ENCODE assay signal across 8 cellular contexts in the genomic region with DNA sequence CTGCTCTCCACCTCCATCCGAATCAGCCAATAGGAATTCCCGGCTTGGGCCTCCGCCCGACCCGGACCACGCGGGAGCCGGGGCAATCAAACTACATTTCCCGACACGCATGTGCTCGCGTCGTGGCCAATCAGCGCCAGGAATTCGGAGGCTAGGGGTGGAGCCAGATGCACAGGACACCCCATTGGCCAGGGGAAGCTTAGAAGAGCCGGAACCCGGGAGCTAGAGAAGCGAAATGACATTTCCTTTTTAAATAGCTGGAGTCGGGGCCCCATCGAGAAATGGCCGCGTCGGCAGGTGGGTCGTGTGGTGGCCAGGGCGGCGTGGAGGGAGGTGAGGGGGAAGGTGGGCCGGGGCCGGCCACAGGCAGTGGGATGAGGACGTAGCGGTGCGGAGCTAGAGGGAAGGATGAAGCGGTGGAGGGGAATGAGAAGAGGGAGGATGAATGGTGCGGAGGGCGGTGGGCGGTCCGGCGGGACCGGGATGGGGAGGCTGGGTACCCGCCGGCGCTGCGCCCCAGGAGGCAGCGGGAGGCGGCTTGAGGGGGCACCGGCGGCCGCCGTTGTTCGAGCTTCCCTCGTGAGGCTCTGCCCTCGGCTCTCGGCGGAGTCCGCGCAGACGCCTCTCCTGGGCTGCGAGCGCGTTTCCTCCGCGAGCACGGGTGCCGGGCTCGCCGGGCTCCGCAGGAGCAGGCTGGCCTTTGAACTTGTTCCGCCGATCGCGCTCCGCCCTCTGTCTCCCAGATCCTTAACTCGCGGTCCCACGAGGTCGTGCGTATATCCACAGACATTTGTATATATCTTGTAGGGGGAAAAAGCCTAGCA. TPM values are rescaled to one million over a fixed set of nuclear protein-coding genes. Genes with fewer than 3 reads are reported as not detected.
DNase-seq lines count a peak whose midpoint lies in the region; TF ChIP-seq lines count a peak whose summit lies in the region.

A gene with protein sequence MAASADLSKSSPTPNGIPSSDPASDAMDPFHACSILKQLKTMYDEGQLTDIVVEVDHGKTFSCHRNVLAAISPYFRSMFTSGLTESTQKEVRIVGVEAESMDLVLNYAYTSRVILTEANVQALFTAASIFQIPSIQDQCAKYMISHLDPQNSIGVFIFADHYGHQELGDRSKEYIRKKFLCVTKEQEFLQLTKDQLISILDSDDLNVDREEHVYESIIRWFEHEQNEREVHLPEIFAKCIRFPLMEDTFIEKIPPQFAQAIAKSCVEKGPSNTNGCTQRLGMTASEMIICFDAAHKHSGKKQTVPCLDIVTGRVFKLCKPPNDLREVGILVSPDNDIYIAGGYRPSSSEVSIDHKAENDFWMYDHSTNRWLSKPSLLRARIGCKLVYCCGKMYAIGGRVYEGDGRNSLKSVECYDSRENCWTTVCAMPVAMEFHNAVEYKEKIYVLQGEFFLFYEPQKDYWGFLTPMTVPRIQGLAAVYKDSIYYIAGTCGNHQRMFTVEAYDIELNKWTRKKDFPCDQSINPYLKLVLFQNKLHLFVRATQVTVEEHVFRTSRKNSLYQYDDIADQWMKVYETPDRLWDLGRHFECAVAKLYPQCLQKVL (plus strand): TSS at position 233 of the 824 bp plus-strand sequence. CDS start 49 bp downstream, at position 282.

- H3K4me1 Mint-ChIP-seq in neural progenitor cell: peaks cover 14% of the 10 kb centered on the region

- no peak for TF ChIP-seq CTCF in HFF-Myc (IDR thresholded peaks at IDR 0.05; ENCODE audit: low read depth, low read length, missing control alignments)
- TF ChIP-seq CTCF in neural progenitor cell (IDR thresholded peaks at IDR 0.05): no peak

- H3K4me3 Mint-ChIP-seq in neural progenitor cell: peak within 1 kb of the TSS; percentile 90

- DNase-seq in GM04503 (ENCODE audit: low read depth) (peak; percentile 92), HFF-Myc (ENCODE audit: extremely low read depth, low read depth) (peak; percentile 97), NAMALWA (ENCODE audit: low spot score) (peak; percentile 97), SK-N-DZ (ENCODE audit: low spot score) (peak; percentile 98), foreskin melanocyte (peak; percentile 98), neural progenitor cell (ENCODE audit: low spot score) (peak; percentile 99)
- DNase-seq in activated naive CD4-positive, alpha-beta T cell treated with Interleukin-2 at 50 U/mL for 16 hours: peak; percentile 98

- H3K36me3 Mint-ChIP-seq in neural progenitor cell: no peaks in the 10 kb centered on the region

- H3K27me3 ChIP-seq in neural progenitor cell: peaks cover 13% of the 10 kb centered on the region
- no peaks in the 10 kb centered on the region for H3K27me3 ChIP-seq in stomach smooth muscle (ENCODE audit: control insufficient read depth in 1 of 2, insufficient read depth in 2 of 2, low read length in 2 of 2)

- H3K79me2 ChIP-seq in neural progenitor cell (ENCODE audit: low read depth): no peaks in the 10 kb centered on the region

- H3K9me3 Mint-ChIP-seq in neural progenitor cell: no peaks in the 10 kb centered on the region

- no peaks in the 10 kb centered on the region for H3K36me3 ChIP-seq in neural progenitor cell
- peaks cover 0 to 2% of the 10 kb centered on the region in 2 donors for H3K36me3 ChIP-seq in stomach smooth muscle (ENCODE audit: control insufficient read depth in 2 of 2, insufficient read depth in 2 of 2, low read length in 2 of 2)

- H3K4me3 ChIP-seq in HFF-Myc (replicated peaks; ENCODE audit: low read depth, low read length) (peak within 1 kb of the TSS; percentile 76), neural progenitor cell (peak within 1 kb of the TSS; percentile 66), stomach smooth muscle (ENCODE audit: low read length in 2 of 2) (peak within 1 kb of the TSS; percentile 81 to 84)

- H3K4me1 ChIP-seq in neural progenitor cell (no peaks in the 10 kb centered on the region), stomach smooth muscle (ENCODE audit: control insufficient read depth, insufficient read depth, low read length) (peaks cover 12% of the 10 kb centered on the region)

- H3K27me3 Mint-ChIP-seq in neural progenitor cell (ENCODE audit: insufficient read depth, low read depth): peaks cover 4% of the 10 kb centered on the region

- H4K20me1 ChIP-seq in neural progenitor cell (ENCODE audit: low read depth): no peaks in the 10 kb centered on the region

- H3F3A ChIP-seq in neural progenitor cell (ENCODE audit: low read depth): no peaks in the 10 kb centered on the region

- H3K9me3 ChIP-seq in neural progenitor cell (ENCODE audit: low read depth): no peaks in the 10 kb centered on the region
- H3K9me3 ChIP-seq in stomach smooth muscle (ENCODE audit: control insufficient read depth in 2 of 2, low read length in 2 of 2): no peaks in the 10 kb centered on the region

- peak within 1 kb of the TSS; percentile 86 for H3K4me2 ChIP-seq in neural progenitor cell

- H3K27ac ChIP-seq in neural progenitor cell: no peak within 1 kb of the TSS
- H3K27ac ChIP-seq in stomach smooth muscle (ENCODE audit: low read length): peak within 1 kb of the TSS; percentile 25

- H2AFZ ChIP-seq in neural progenitor cell (replicated peaks): peak within 1 kb of the TSS; percentile 67

- no peak within 1 kb of the TSS for H3K27ac Mint-ChIP-seq in neural progenitor cell

- H3K9ac ChIP-seq in neural progenitor cell (no peak within 1 kb of the TSS), stomach smooth muscle (ENCODE audit: low read length in 2 of 2) (peak within 1 kb of the TSS; percentile 62 to 66)

RNA-seq across cellular contexts. Expression of the gene that starts here (rescaled TPM):
- polyA plus RNA-seq in SK-N-DZ (2014; cell fraction: cytosol; rRNA removed): 3.3 and 10.4 TPM in 2 replicates
- 2.0 and 4.6 TPM in 2 replicates for polyA plus RNA-seq in SK-N-DZ (2014; cell fraction: nucleus; rRNA removed)
- 5.6 and 8.3 TPM in 2 replicates for total RNA-seq in neural progenitor cell (ENCODE audit: low replicate concordance)
